In the genomic region with DNA sequence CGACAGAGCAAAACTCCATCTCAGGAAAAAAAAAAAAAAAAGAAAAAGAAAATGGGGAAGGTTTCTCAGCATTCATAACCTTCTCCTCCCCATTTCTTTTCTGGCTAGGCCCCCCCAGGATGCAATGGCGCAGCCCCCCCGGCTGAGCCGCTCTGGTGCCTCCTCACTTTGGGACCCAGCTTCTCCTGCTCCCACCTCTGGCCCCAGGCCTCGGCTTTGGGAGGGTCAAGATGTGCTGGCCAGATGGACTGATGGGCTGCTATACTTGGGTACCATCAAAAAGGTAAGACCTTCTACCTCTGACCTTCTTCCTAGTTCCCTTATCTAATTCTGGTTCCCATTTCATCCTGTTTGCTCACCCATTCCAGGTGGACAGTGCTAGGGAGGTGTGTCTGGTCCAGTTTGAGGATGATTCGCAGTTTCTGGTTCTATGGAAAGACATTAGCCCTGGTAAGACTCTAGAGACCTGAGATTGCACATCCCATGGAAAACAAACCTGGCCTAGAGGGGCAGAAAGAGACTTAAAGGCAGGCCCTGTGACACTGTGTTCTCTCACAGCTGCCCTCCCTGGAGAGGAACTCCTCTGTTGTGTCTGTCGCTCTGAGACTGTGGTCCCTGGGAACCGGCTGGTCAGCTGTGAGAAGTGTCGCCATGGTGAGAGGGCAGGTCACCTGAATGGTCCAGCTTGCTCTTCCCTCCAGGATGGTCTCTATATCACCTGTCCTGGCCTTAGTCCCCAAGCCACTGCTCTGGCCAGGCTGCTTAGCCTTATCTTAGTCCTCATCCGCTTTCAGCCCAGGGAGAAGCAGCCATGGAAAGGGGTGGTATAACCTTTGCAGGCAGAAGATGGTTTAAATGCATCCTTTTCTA, we compare ENCODE assay signal across 1 cellular context.
TF ChIP-seq lines count a peak whose summit lies in the region.

No MANE protein-coding gene starts in this region.

TF ChIP-seq in A549, 52 proteins besides CTCF, POLR2A, EP300 and RAD21:
- TF ChIP-seq KDM1A (IDR thresholded peaks at IDR 0.05; ENCODE audit: low read depth) (no peak), POLR2AphosphoS2 (conservative IDR thresholded peaks at IDR 0.05; ENCODE audit: low read length) (no peak)
TF ChIP-seq in A549: peak in this region for 0.
